ENCODE assay signal across 13 cellular contexts in the genomic region with DNA sequence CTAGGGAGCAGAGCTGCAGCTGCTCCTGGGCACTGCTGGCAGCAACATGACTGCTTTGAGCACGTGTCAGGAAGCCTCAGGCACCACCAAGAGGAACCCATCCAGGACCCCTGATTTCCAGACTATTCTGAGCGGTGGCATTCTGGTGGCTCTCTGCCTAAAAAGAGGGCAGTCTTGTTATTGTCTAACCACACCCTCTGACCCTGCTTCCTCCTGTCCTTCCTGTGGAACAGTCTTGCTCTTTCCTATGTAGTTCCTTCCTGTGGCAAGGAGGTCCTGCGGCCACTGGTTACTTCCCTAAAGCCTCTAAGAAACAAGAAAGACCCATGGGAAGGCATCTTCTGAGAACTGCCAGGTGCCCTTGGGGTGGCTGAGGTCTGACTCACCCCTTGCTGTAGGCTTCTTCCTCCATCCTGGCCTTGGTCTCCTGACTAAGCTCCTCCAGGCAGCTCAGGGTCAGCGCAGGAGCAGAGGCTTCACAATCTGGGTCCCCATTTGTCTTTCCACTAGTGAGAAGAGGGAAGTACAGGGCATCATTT. TPM values are rescaled to one million over a fixed set of nuclear protein-coding genes. Genes with fewer than 3 reads are reported as not detected.
DNase-seq lines count a peak whose midpoint lies in the region; ATAC-seq, FAIRE-seq and TF ChIP-seq lines count a peak whose summit lies in the region.
"Had no signal": no experiment of that assay in that cellular context is flagged by ENCODE, and none has a peak within 500 bp of the region (broad histone marks: within the 10 kb centered on the region; RNA-seq: fewer than 3 reads in every experiment).

No MANE protein-coding gene starts in this region.

- WGBS in K562 (ENCODE audit: insufficient coverage, low coverage, missing lambda C conversion rate): 42% methylated on average over 4 of the region's 4 CpGs

- no peak for TF ChIP-seq CTCF in Loucy (conservative IDR thresholded peaks at IDR 0.05; ENCODE audit: low read length)
- no peak for TF ChIP-seq CTCF in K562 (IDR thresholded peaks at IDR 0.05 in 2 of 3, conservative IDR thresholded peaks at IDR 0.05 in 1 of 3; ENCODE audit: insufficient read depth in 2 of 3, low read depth in 1 of 3, low read length in 3 of 3)
- TF ChIP-seq CTCF in tibial artery (IDR thresholded peaks at IDR 0.05): no peak
- TF ChIP-seq CTCF in type B pancreatic cell (conservative IDR thresholded peaks at IDR 0.05): no peak

- H3K4me2 ChIP-seq in Loucy (ENCODE audit: low read depth, low read length, poor library complexity, severe bottlenecking) (no peak overlapping the region), K562 (ENCODE audit: insufficient read depth, low read length) (no peak overlapping the region)

- intact Hi-C loops in K562 (cut with micrococcal nuclease): no loop called here
- intact Hi-C loops in tibial artery (cut with DNase I; ENCODE audit: low total_unique reads): no loop called here

- H3K27me3 ChIP-seq in Loucy (ENCODE audit: insufficient read depth, low read length, poor library complexity, severe bottlenecking): no peaks in the 10 kb centered on the region
- no peaks in the 10 kb centered on the region for H3K27me3 ChIP-seq in K562 (ENCODE audit: control insufficient read depth in 2 of 2, insufficient read depth in 2 of 2, low read length in 2 of 2)
- no peaks in the 10 kb centered on the region for H3K27me3 ChIP-seq in tibial artery

- CTCF ChIA-PET in K562 (lab: Yijun Ruan, JAX; ENCODE audit: low intra/inter-chr PET ratio): interaction anchor here (0.6 kb wide), 1 partner anchor 529 kb away, joined by 3 read pairs; no protein-coding TSS in a partner anchor

- no peak for FAIRE-seq in K562 (lab: Jason Lieb, UNC)
- FAIRE-seq: TTC549 had no signal

- POLR2A ChIA-PET in K562 (lab: Yijun Ruan, JAX): interaction anchor here (0.5 to 0.9 kb wide), 2 partner anchors 10 to 1616 kb away, joined by 3 read pairs; no protein-coding TSS in a partner anchor

- no peaks in the 10 kb centered on the region for H3K9me1 ChIP-seq in K562 (ENCODE audit: control insufficient read depth, insufficient read depth, low read length)

- H3K9me3 Mint-ChIP-seq in stimulated activated effector memory CD8-positive, alpha-beta T cell treated with anti-CD3 and anti-CD28 coated beads, Interleukin-12 subunit alpha, Interleukin-12 subunit beta, amount 100 ng/mL, for 72 hours: no peaks in the 10 kb centered on the region
- H3K9me3 Mint-ChIP-seq in type B pancreatic cell: no peaks in the 10 kb centered on the region
- H3K9me3 Mint-ChIP-seq: activated naive CD4-positive, alpha-beta T cell treated with anti-CD3 and anti-CD28 coated beads, Interleukin-2, amount 50 U/mL, for 72 hours had no signal

- H3K9me2 ChIP-seq in Loucy (replicated peaks; ENCODE audit: low read depth, low read length): no peaks in the 10 kb centered on the region

- H3K4me3 ChIP-seq in Loucy (ENCODE audit: low read length, poor library complexity, severe bottlenecking) (no peak overlapping the region), K562 (no peak overlapping the region), tibial artery (no peak overlapping the region)

- no peaks in the 10 kb centered on the region for H3F3A ChIP-seq in Loucy (ENCODE audit: low read depth)

- no peak for TF ChIP-seq POLR2A in K562 (conservative IDR thresholded peaks at IDR 0.05)

- no peak for TF ChIP-seq RAD21 in K562 (CRISPR knock-in tag; conservative IDR thresholded peaks at IDR 0.05 in 1 of 2, IDR thresholded peaks at IDR 0.05 in 1 of 2)

- no peak overlapping the region for H3K27ac Mint-ChIP-seq in stimulated activated effector memory CD8-positive, alpha-beta T cell treated with anti-CD3 and anti-CD28 coated beads, Interleukin-12 subunit alpha, Interleukin-12 subunit beta, amount 100 ng/mL, for 72 hours
- H3K27ac Mint-ChIP-seq in type B pancreatic cell: no peak overlapping the region
- H3K27ac Mint-ChIP-seq: activated naive CD4-positive, alpha-beta T cell treated with anti-CD3 and anti-CD28 coated beads, Interleukin-2, amount 50 U/mL, for 72 hours had no signal

- TF ChIP-seq EP300 in K562 (IDR thresholded peaks at IDR 0.05; ENCODE audit: low read length): no peak

- H3K4me1 ChIP-seq in Loucy (ENCODE audit: insufficient read depth, low read length, poor library complexity, severe bottlenecking) (peaks cover 51% of the 10 kb centered on the region), K562 (replicated peaks in 1 of 2; ENCODE audit: control insufficient read depth in 2 of 2, insufficient read depth in 2 of 2, low read length in 2 of 2) (peaks cover 15 to 56% of the 10 kb centered on the region in 2 experiments), tibial artery (peaks cover 0 to 46% (median 10%) of the 10 kb centered on the region in 4 donors)

- no peak overlapping the region for H3K4me3 Mint-ChIP-seq in stimulated activated effector memory CD8-positive, alpha-beta T cell treated with anti-CD3 and anti-CD28 coated beads, Interleukin-12 subunit alpha, Interleukin-12 subunit beta, amount 100 ng/mL, for 72 hours
- no peak overlapping the region for H3K4me3 Mint-ChIP-seq in type B pancreatic cell

- no peaks in the 10 kb centered on the region for H3K36me3 ChIP-seq in Loucy (ENCODE audit: insufficient read depth, low read length)
- no peaks in the 10 kb centered on the region for H3K36me3 ChIP-seq in K562 (ENCODE audit: control insufficient read depth, insufficient read depth, low read length)
- H3K36me3 ChIP-seq in tibial artery: peaks cover 57 to 81% (median 61%) of the 10 kb centered on the region in 3 donors

- no peak overlapping the region for H3K9ac ChIP-seq in Loucy (ENCODE audit: low read depth, low read length, poor library complexity, severe bottlenecking)
- H3K9ac ChIP-seq in K562 (ENCODE audit: insufficient read depth in 1 of 2, low read depth in 2 of 2, low read length in 2 of 2): peak overlapping the region in 1 of 2 experiments; percentile 36; a peak in 1 of 4 replicates

- 0 out of 2 replicates have a peak overlapping the region, but pooled peaks have one; percentile 24 for H2AFZ ChIP-seq in Loucy (ENCODE audit: low read length)
- H2AFZ ChIP-seq in K562 (ENCODE audit: low read depth, low read length): peak overlapping the region; percentile 52

- H3K27ac ChIP-seq in K562 (ENCODE audit: extremely low read depth, low read depth, low read length) (no peak overlapping the region; the same call in 2 of the 3 replicates), tibial artery (peak overlapping the region; percentile 55 to 65)

- H3K36me3 Mint-ChIP-seq in stimulated activated effector memory CD8-positive, alpha-beta T cell treated with anti-CD3 and anti-CD28 coated beads, Interleukin-12 subunit alpha, Interleukin-12 subunit beta, amount 100 ng/mL, for 72 hours: no peaks in the 10 kb centered on the region
- no peaks in the 10 kb centered on the region for H3K36me3 Mint-ChIP-seq in type B pancreatic cell
- H3K36me3 Mint-ChIP-seq: activated naive CD4-positive, alpha-beta T cell treated with anti-CD3 and anti-CD28 coated beads, Interleukin-2, amount 50 U/mL, for 72 hours had no signal

- no peaks in the 10 kb centered on the region for H3K79me2 ChIP-seq in Loucy (ENCODE audit: insufficient read depth, low read length)
- no peaks in the 10 kb centered on the region for H3K79me2 ChIP-seq in K562 (ENCODE audit: control insufficient read depth, insufficient read depth, low read length)

- no peaks in the 10 kb centered on the region for H3K4me1 Mint-ChIP-seq in stimulated activated effector memory CD8-positive, alpha-beta T cell treated with anti-CD3 and anti-CD28 coated beads, Interleukin-12 subunit alpha, Interleukin-12 subunit beta, amount 100 ng/mL, for 72 hours
- H3K4me1 Mint-ChIP-seq in type B pancreatic cell (ENCODE audit: unreplicated experiment): no peaks in the 10 kb centered on the region

- H3K9me3 ChIP-seq in Loucy (ENCODE audit: insufficient read depth, low read depth, low read length) (no peaks in the 10 kb centered on the region), K562 (replicated peaks; ENCODE audit: control insufficient read depth, insufficient read depth, low read depth, low read length) (no peaks in the 10 kb centered on the region), tibial artery (no peaks in the 10 kb centered on the region)

- DNase-seq in K562 (ENCODE audit: extremely low read depth in 1 of 4, low spot score in 3 of 4): peak in 2 of 4 experiments; percentile 43 to 51
- no peak for DNase-seq in left lobe of liver (ENCODE audit: low spot score)
- DNase-seq in tibial artery: peak; percentile 70 to 71
- DNase-seq in stimulated activated effector memory CD8-positive, alpha-beta T cell treated with anti-CD3 and anti-CD28 coated beads, Interleukin-12 subunit alpha, Interleukin-12 subunit beta, amount 100 ng/mL, for 72 hours (ENCODE audit: low spot score in 2 of 2): no peak
- no peak for DNase-seq in RKO (ENCODE audit: low spot score)
- DNase-seq in type B pancreatic cell (ENCODE audit: extremely low spot score, unreplicated experiment): no peak
- DNase-seq: erythroblast, NCI-H345 had no signal

- ATAC-seq in K562 (peak; percentile 40), left lobe of liver (peak; percentile 62), GM19455 (IDR thresholded peaks at IDR 0.05; ENCODE audit: unreplicated experiment) (no peak)
- ATAC-seq in stimulated activated effector memory CD8-positive, alpha-beta T cell treated with anti-CD3 and anti-CD28 coated beads, Interleukin-12 subunit alpha, Interleukin-12 subunit beta, amount 100 ng/mL, for 72 hours: no peak
- ATAC-seq: activated naive CD4-positive, alpha-beta T cell treated with anti-CD3 and anti-CD28 coated beads, Interleukin-2, amount 50 U/mL, for 72 hours had no signal

- no TSS peak for BruUV-seq in K562 (replicated peaks; lab: Mats Ljungman, UMichigan)

- in situ Hi-C loops in K562 (cut with MboI): no loop called here

- H4K20me1 ChIP-seq in Loucy (ENCODE audit: insufficient read depth, low read length, poor library complexity, severe bottlenecking) (no peaks in the 10 kb centered on the region), K562 (replicated peaks; ENCODE audit: control insufficient read depth, insufficient read depth, low read length) (no peaks in the 10 kb centered on the region)

- no peaks in the 10 kb centered on the region for H3K27me3 Mint-ChIP-seq in type B pancreatic cell

RNA-seq across cellular contexts. Expression of a gene that starts 13.1 kb away (rescaled TPM):
- total RNA-seq in K562 (2011; cell fraction: chromatin; rRNA removed; ENCODE audit: low replicate concordance): 0.44 and 1.2 TPM in 2 replicates
- total RNA-seq in K562 (2011; cell fraction: nucleolus; rRNA removed): 0.66 and 1.0 TPM in 2 replicates
- 0.73 and 1.2 TPM in 2 replicates for total RNA-seq in K562 (2011; cell fraction: nucleoplasm; rRNA removed)
- total RNA-seq in K562 (2014; rRNA removed) (not detected in 2 replicates), K562 (2014; rRNA removed; fragmentation: Illumina TruSeq; extraction: Trizol) (0.07 and 0.32 TPM in 2 replicates), K562 (2015; rRNA removed; fragmentation: Illumina TruSeq; extraction: Trizol) (0.14 and 0.34 TPM in 2 replicates), K562 (2021) (0.13 and 0.27 TPM in 2 replicates), left lobe of liver (25.6 TPM), type B pancreatic cell (ENCODE audit: low replicate concordance) (not detected in 2 replicates)
- polyA plus RNA-seq in K562 (2011; rRNA removed) (0.42 and 1.1 TPM in 2 replicates), K562 (2014; fragmentation: Illumina TruSeq; extraction: Trizol) (0.10 and 0.12 TPM in 2 replicates), K562 (2014; fragmentation: Nextera tagmentation; extraction: Ambion mirVana) (under 1 TPM; 0.06 to 0.27 TPM), K562 (2014; rRNA removed) (0.05 and 0.13 TPM in 2 replicates)
- polyA plus RNA-seq in K562 (2011; cell fraction: cytosol; rRNA removed): 0.06 and 0.85 TPM in 2 replicates
- 0.14 and 0.15 TPM in 2 replicates for polyA plus RNA-seq in K562 (2011; cell fraction: nucleus; rRNA removed)
- polyA plus RNA-seq in K562 (2012): 0.29 and 0.34 TPM in 2 replicates
- 0.18 and 0.32 TPM in 2 replicates for polyA minus RNA-seq in K562 (2011; rRNA and poly(A)+ RNA removed)
- polyA minus RNA-seq in K562 (2011; cell fraction: cytosol; rRNA and poly(A)+ RNA removed): 1.3 TPM in 1 of 2 replicates, not detected in the other
- polyA minus RNA-seq in K562 (2011; cell fraction: nucleus; rRNA and poly(A)+ RNA removed): 0.22 and 0.40 TPM in 2 replicates
- total RNA-seq: activated naive CD4-positive, alpha-beta T cell treated with anti-CD3 and anti-CD28 coated beads, Interleukin-2, amount 50 U/mL, for 72 hours had no signal
- polyA plus RNA-seq: neural cell had no signal

RNA-seq across cellular contexts. Expression of a gene that starts 40.6 kb away (rescaled TPM):
- total RNA-seq in K562 (2011; cell fraction: chromatin; rRNA removed; ENCODE audit: low replicate concordance): 5.2 and 16.2 TPM in 2 replicates
- total RNA-seq in K562 (2011; cell fraction: nucleolus; rRNA removed): 2.7 and 4.2 TPM in 2 replicates
- 10.6 and 20.5 TPM in 2 replicates for total RNA-seq in K562 (2011; cell fraction: nucleoplasm; rRNA removed)
- total RNA-seq in K562 (2014; rRNA removed) (9.5 and 9.7 TPM in 2 replicates), K562 (2014; rRNA removed; fragmentation: Illumina TruSeq; extraction: Trizol) (20.7 and 26.1 TPM in 2 replicates), K562 (2015; rRNA removed; fragmentation: Illumina TruSeq; extraction: Trizol) (13.8 and 16.0 TPM in 2 replicates), K562 (2021) (18.9 and 20.6 TPM in 2 replicates), left lobe of liver (16.9 TPM), type B pancreatic cell (ENCODE audit: low replicate concordance) (43.2 and 86.4 TPM in 2 replicates)
- polyA plus RNA-seq in K562 (2011; rRNA removed) (23.3 and 27.9 TPM in 2 replicates), K562 (2014; fragmentation: Illumina TruSeq; extraction: Trizol) (13.1 and 14.6 TPM in 2 replicates), K562 (2014; fragmentation: Nextera tagmentation; extraction: Ambion mirVana) (10 to 100 TPM; 44.6 to 51.9 TPM), K562 (2014; rRNA removed) (15.4 and 16.6 TPM in 2 replicates)
- polyA plus RNA-seq in K562 (2011; cell fraction: cytosol; rRNA removed): 4.3 and 11.1 TPM in 2 replicates
- 7.8 and 10.2 TPM in 2 replicates for polyA plus RNA-seq in K562 (2011; cell fraction: nucleus; rRNA removed)
- polyA plus RNA-seq in K562 (2012): 17.6 and 18.3 TPM in 2 replicates
- 20.6 and 29.5 TPM in 2 replicates for polyA minus RNA-seq in K562 (2011; rRNA and poly(A)+ RNA removed)
- polyA minus RNA-seq in K562 (2011; cell fraction: cytosol; rRNA and poly(A)+ RNA removed): 5.3 and 7.6 TPM in 2 replicates
- polyA minus RNA-seq in K562 (2011; cell fraction: nucleus; rRNA and poly(A)+ RNA removed): 6.7 and 12.9 TPM in 2 replicates

Comparison
In these comparisons a context has a peak if more than half of its experiments do, and no peak if none do; other contexts are left out.
1. ATAC-seq: peak in K562 (single experiment) and left lobe of liver (single experiment); none in stimulated activated effector memory CD8-positive, alpha-beta T cell treated with anti-CD3 and anti-CD28 coated beads, Interleukin-12 subunit alpha, Interleukin-12 subunit beta, amount 100 ng/mL, for 72 hours (single experiment) and GM19455 (single experiment).
2. DNase-seq: peak in tibial artery (2 of 2); none in left lobe of liver (single experiment), stimulated activated effector memory CD8-positive, alpha-beta T cell treated with anti-CD3 and anti-CD28 coated beads, Interleukin-12 subunit alpha, Interleukin-12 subunit beta, amount 100 ng/mL, for 72 hours (0 of 2), RKO (single experiment) and type B pancreatic cell (single experiment).
3. RNA of a gene that starts 13.1 kb away (total RNA-seq): 25.6 TPM in left lobe of liver (single experiment); not detected in type B pancreatic cell and 0.07 to 1.2 TPM in K562; every median in the first group is over 10 times any median in the second.